8 cellular contexts compared by ENCODE assay signal in genomic region chr7:6385110-6385792, GRCh38. TPM values are rescaled to one million over a fixed set of nuclear protein-coding genes. Genes with fewer than 3 reads are reported as not detected.
A peak's percentile ranks its signal among the peaks of the same experiment; 100 is the strongest.
DNase-seq lines count a peak whose midpoint lies in the region; ATAC-seq and TF ChIP-seq lines count a peak whose summit lies in the region.

No MANE protein-coding gene starts in this region.

- H3K4me3 ChIP-seq in HEK293 (ENCODE audit: low read depth, low read length): no peak overlapping the region
- no peak overlapping the region for H3K4me3 ChIP-seq in H7 (ENCODE audit: insufficient read depth, low read depth, low read length)

- no peak for TF ChIP-seq CTCF in HEK293 (tag by site-specific recombination; IDR thresholded peaks at IDR 0.05)
- TF ChIP-seq CTCF in foreskin keratinocyte (conservative IDR thresholded peaks at IDR 0.05): no peak

- CTCF ChIA-PET in HEK293 (lab: Yijun Ruan, JAX): interaction anchor here (0.6 kb wide), 1 partner anchor 225 kb away, joined by 3 read pairs; no protein-coding TSS in a partner anchor

- peak; percentile 97 to 99 for DNase-seq in foreskin keratinocyte
- peak; percentile 100 for DNase-seq in renal cortical epithelial cell (ENCODE audit: low read depth)
- DNase-seq in Ammon's horn (ENCODE audit: low spot score): no peak
- no peak for DNase-seq in stimulated activated naive CD4-positive, alpha-beta T cell (lab: John Stamatoyannopoulos, UW)
- DNase-seq in H7: no peak

- H3K36me3 ChIP-seq in HEK293 (ENCODE audit: control insufficient read depth in 2 of 2, insufficient read depth in 1 of 2, low read length in 2 of 2) (peaks cover 16 to 22% of the 10 kb centered on the region in 2 experiments; a peak in 2 of 3 replicates), H7 (replicated peaks; ENCODE audit: control insufficient read depth, insufficient read depth, low read length) (peaks cover 11% of the 10 kb centered on the region)

- no peaks in the 10 kb centered on the region for H3K9me3 ChIP-seq in HEK293 (ENCODE audit: control insufficient read depth, insufficient read depth, low read depth, low read length)

- POLR2A ChIA-PET in HEK293 (lab: Yijun Ruan, JAX): interaction anchor here (0.7 to 0.9 kb wide), 2 partner anchors 9 to 63 kb away, joined by 3 read pairs; partner anchors contain the start of gene DAGLB

- no peaks in the 10 kb centered on the region for H3K27me3 ChIP-seq in foreskin keratinocyte
- no peaks in the 10 kb centered on the region for H3K27me3 ChIP-seq in H7 (ENCODE audit: control insufficient read depth, insufficient read depth, low read length)

- H3K4me1 ChIP-seq in HEK293 (ENCODE audit: control insufficient read depth, insufficient read depth, low read length): peaks cover 10% of the 10 kb centered on the region
- peaks cover 31% of the 10 kb centered on the region for H3K4me1 ChIP-seq in foreskin keratinocyte

- peak; percentile 92 for ATAC-seq in SK-N-SH treated with all-trans-retinoic acid at 6 μM for 48 hours
- ATAC-seq in foreskin keratinocyte: peak; percentile 93
- ATAC-seq in GM18867 (IDR thresholded peaks at IDR 0.05; ENCODE audit: unreplicated experiment): no peak

- peak overlapping the region; percentile 1; the same call in 1 of the 2 replicates for H3K27ac ChIP-seq in HEK293 (ENCODE audit: extremely low read depth, low read depth, low read length)
- H3K27ac ChIP-seq in foreskin keratinocyte: peak overlapping the region; percentile 65

TF ChIP-seq in HEK293, 187 proteins besides CTCF, POLR2A, EP300 and RAD21 (continues in another document):
- TF ChIP-seq ZNF600 (tag by site-specific recombination; IDR thresholded peaks at IDR 0.05): peak; percentile 52
- 0 out of 2 replicates have a peak, but pooled peaks have one; percentile 22 for TF ChIP-seq ZXDB (tag by site-specific recombination; IDR thresholded peaks at IDR 0.05)
- 0 out of 2 replicates have a peak, but pooled peaks have one; percentile 14 for TF ChIP-seq SP2 (tag by site-specific recombination; IDR thresholded peaks at IDR 0.05)
- no peak for TF ChIP-seq ZNF837 (tag by site-specific recombination; IDR thresholded peaks at IDR 0.05)
- peak; percentile 32; the same call in 1 of the 2 replicates for TF ChIP-seq ZFP69B (tag by site-specific recombination; IDR thresholded peaks at IDR 0.05)
- peak; percentile 86 for TF ChIP-seq PRDM1 (tag by site-specific recombination; IDR thresholded peaks at IDR 0.05)
- TF ChIP-seq SCRT2 (tag by site-specific recombination; IDR thresholded peaks at IDR 0.05): peak; percentile 89
- TF ChIP-seq WT1 (tag by site-specific recombination; IDR thresholded peaks at IDR 0.05): peak; percentile 46; the same call in 1 of the 2 replicates
- peak; percentile 65; the same call in 1 of the 2 replicates for TF ChIP-seq ZNF394 (tag by site-specific recombination; IDR thresholded peaks at IDR 0.05; ENCODE audit: borderline replicate concordance)
- TF ChIP-seq ZNF692 (tag by site-specific recombination; IDR thresholded peaks at IDR 0.05): 0 out of 2 replicates have a peak, but pooled peaks have one; percentile 37
- TF ChIP-seq, protein P1, sequence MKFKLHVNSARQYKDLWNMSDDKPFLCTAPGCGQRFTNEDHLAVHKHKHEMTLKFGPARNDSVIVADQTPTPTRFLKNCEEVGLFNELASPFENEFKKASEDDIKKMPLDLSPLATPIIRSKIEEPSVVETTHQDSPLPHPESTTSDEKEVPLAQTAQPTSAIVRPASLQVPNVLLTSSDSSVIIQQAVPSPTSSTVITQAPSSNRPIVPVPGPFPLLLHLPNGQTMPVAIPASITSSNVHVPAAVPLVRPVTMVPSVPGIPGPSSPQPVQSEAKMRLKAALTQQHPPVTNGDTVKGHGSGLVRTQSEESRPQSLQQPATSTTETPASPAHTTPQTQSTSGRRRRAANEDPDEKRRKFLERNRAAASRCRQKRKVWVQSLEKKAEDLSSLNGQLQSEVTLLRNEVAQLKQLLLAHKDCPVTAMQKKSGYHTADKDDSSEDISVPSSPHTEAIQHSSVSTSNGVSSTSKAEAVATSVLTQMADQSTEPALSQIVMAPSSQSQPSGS (tag by site-specific recombination; IDR thresholded peaks at IDR 0.05; ENCODE audit: low read depth): peak; percentile 92
- TF ChIP-seq ZNF114 (tag by site-specific recombination; IDR thresholded peaks at IDR 0.05): no peak
- TF ChIP-seq ZNF23 (tag by site-specific recombination; IDR thresholded peaks at IDR 0.05; ENCODE audit: borderline replicate concordance): no peak
- peak; percentile 86 for TF ChIP-seq OSR2 (tag by site-specific recombination; IDR thresholded peaks at IDR 0.05)
- peak; percentile 49; the same call in 1 of the 2 replicates for TF ChIP-seq KLF8 (tag by site-specific recombination; IDR thresholded peaks at IDR 0.05)

TF ChIP-seq in SK-N-SH treated with all-trans-retinoic acid at 6 μM for 48 hours, 23 proteins besides CTCF, POLR2A, EP300 and RAD21:
- no peak for TF ChIP-seq CSRNP3 (CRISPR knock-in tag; IDR thresholded peaks at IDR 0.05)
- peak; percentile 85 for TF ChIP-seq ISL1 (CRISPR knock-in tag; IDR thresholded peaks at IDR 0.05)
- TF ChIP-seq, protein P2, sequence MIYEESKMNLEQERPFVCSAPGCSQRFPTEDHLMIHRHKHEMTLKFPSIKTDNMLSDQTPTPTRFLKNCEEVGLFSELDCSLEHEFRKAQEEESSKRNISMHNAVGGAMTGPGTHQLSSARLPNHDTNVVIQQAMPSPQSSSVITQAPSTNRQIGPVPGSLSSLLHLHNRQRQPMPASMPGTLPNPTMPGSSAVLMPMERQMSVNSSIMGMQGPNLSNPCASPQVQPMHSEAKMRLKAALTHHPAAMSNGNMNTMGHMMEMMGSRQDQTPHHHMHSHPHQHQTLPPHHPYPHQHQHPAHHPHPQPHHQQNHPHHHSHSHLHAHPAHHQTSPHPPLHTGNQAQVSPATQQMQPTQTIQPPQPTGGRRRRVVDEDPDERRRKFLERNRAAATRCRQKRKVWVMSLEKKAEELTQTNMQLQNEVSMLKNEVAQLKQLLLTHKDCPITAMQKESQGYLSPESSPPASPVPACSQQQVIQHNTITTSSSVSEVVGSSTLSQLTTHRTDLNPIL (CRISPR knock-in tag; IDR thresholded peaks at IDR 0.05; ENCODE audit: low read depth): peak; percentile 84; the same call in 1 of the 2 replicates

RNA-seq across cellular contexts. Expression of gene RAC1, which starts 10.9 kb away (rescaled TPM):
- total RNA-seq in foreskin keratinocyte (272 and 304 TPM in 2 replicates), renal cortical epithelial cell (82.7 and 121 TPM in 2 replicates)
- 387 and 487 TPM in 2 replicates for polyA plus RNA-seq in foreskin keratinocyte
- total RNA-seq in H7 (2014; rRNA removed; shearing (Covaris generic)): 85.6 and 87.0 TPM in 2 replicates

RNA-seq across cellular contexts. Expression of gene FAM220A, which starts 36.5 kb away (rescaled TPM):
- total RNA-seq in foreskin keratinocyte (13.2 and 15.5 TPM in 2 replicates), renal cortical epithelial cell (18.2 and 24.0 TPM in 2 replicates)
- 9.6 and 10.0 TPM in 2 replicates for polyA plus RNA-seq in foreskin keratinocyte
- 30.1 and 38.5 TPM in 2 replicates for total RNA-seq in H7 (2014; rRNA removed; shearing (Covaris generic))

Comparison
In these comparisons a context has a peak if more than half of its experiments do, and no peak if none do; other contexts are left out.
1. DNase-seq: peak in foreskin keratinocyte (2 of 2) and renal cortical epithelial cell (single experiment); none in Ammon's horn (single experiment), stimulated activated naive CD4-positive, alpha-beta T cell (0 of 6) and H7 (single experiment).